Comparison of ENCODE assay signal across 26 cellular contexts in the genomic region with DNA sequence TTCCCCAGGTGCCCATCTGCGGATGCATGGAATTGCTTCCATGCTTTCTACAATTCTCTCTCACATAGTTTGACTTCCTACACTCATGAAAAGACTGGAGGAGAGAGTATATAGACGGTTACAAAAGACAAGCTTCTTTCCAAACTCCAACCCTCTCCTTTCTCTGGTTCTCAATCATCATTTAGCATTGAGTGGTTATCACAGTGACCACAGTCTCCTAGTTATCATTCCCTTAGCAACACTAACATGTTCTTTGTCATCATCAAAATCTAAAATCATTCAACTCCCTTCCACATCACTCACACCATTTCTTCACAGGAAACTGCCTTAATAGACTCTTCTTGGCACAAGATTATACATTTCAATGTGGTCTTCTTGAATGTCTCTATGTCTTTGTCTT.
"Had no signal": no experiment of that assay in that cellular context is flagged by ENCODE, and none has a peak within 500 bp of the region (broad histone marks: within the 10 kb centered on the region; RNA-seq: fewer than 3 reads in every experiment).

No MANE protein-coding gene starts in this region.

- H3K27me3 Mint-ChIP-seq: activated CD4-positive, alpha-beta T cell treated with anti-CD3 and anti-CD28 coated beads, Interleukin-2, amount 10 ng/mL, durations not matched to agents 7 days and 5 days; activated naive CD8-positive, alpha-beta T cell treated with anti-CD3 and anti-CD28 coated beads, Interleukin-2, amount 10 ng/mL, durations not matched to agents 7 days and 5 days; activated T-cell treated with anti-CD3 and anti-CD28 coated beads, Interleukin-2, amount 50 U/mL, for 24 hours; central memory CD8-positive, alpha-beta T cell; dendritic cell treated with granulocyte-macrophage colony-stimulating factor and Interleukin-4, amounts not matched to agents 40 ng/mL and 50 ng/mL, for 4 days had no signal

- DNase-seq: activated CD4-positive, alpha-beta T cell treated with anti-CD3 and anti-CD28 coated beads for 4 hours; activated CD4-positive, alpha-beta T cell treated with anti-CD3 and anti-CD28 coated beads, Interleukin-2, amount 10 ng/mL, durations not matched to agents 7 days and 5 days; activated CD4-positive, alpha-beta T cell treated with anti-CD3 and anti-CD28 coated beads, Interleukin-2, amount 50 U/mL, for 48 hours; activated CD4-positive, CD25-positive, alpha-beta regulatory T cell; activated CD4-positive, CD25-positive, alpha-beta regulatory T cell treated with anti-CD3 and anti-CD28 coated beads, Interleukin-2, amount 50 U/mL, for 72 hours; activated CD8-positive, alpha-beta memory T cell treated with anti-CD3 and anti-CD28 coated beads, Interleukin-2, amount 50 U/mL, for 48 hours; activated gamma-delta T cell; activated naive CD4-positive, alpha-beta T cell treated with anti-CD3 and anti-CD28 coated beads, Interleukin-2, amount 50 U/mL, for 16 hours; activated naive CD4-positive, alpha-beta T cell treated with Interleukin-2 at 50 U/mL for 16 hours; activated naive CD8-positive, alpha-beta T cell treated with anti-CD3 and anti-CD28 coated beads, Interleukin-2, amount 10 ng/mL, durations not matched to agents 7 days and 5 days; activated T-cell treated with anti-CD3 and anti-CD28 coated beads for 4 hours; activated T-cell treated with anti-CD3 and anti-CD28 coated beads, Interleukin-2, amount 50 U/mL, for 24 hours; amniotic stem cell; anterior cingulate cortex; brain microvascular endothelial cell; dorsolateral prefrontal cortex; effector memory CD4-positive, alpha-beta T cell; endodermal cell; foreskin fibroblast; glutamatergic neuron; heart left ventricle had no signal

- H3K4me3 Mint-ChIP-seq: activated CD4-positive, alpha-beta T cell treated with anti-CD3 and anti-CD28 coated beads, Interleukin-2, amount 10 ng/mL, durations not matched to agents 7 days and 5 days; activated naive CD8-positive, alpha-beta T cell treated with anti-CD3 and anti-CD28 coated beads, Interleukin-2, amount 10 ng/mL, durations not matched to agents 7 days and 5 days; activated T-cell treated with anti-CD3 and anti-CD28 coated beads, Interleukin-2, amount 50 U/mL, for 24 hours; activated T-helper 1 cell treated with anti-CD3 and anti-CD28 coated beads, Interleukin-12 subunit alpha, Interleukin-12 subunit beta, Interleukin-2, Interleukin-4 antibody, amounts not matched to agents 30 ng/mL and 10 ng/mL and 1 ng/mL, durations not matched to agents 14 hours and 24 hours and 36 hours; central memory CD8-positive, alpha-beta T cell; dendritic cell treated with granulocyte-macrophage colony-stimulating factor and Interleukin-4, amounts not matched to agents 40 ng/mL and 50 ng/mL, for 4 days; endodermal cell had no signal

- H3K4me3 ChIP-seq: coronary artery, dorsolateral prefrontal cortex, heart left ventricle had no signal

- H3K27ac Mint-ChIP-seq: activated CD4-positive, alpha-beta T cell treated with anti-CD3 and anti-CD28 coated beads, Interleukin-2, amount 10 ng/mL, durations not matched to agents 7 days and 5 days; activated naive CD8-positive, alpha-beta T cell treated with anti-CD3 and anti-CD28 coated beads, Interleukin-2, amount 10 ng/mL, durations not matched to agents 7 days and 5 days; activated T-cell treated with anti-CD3 and anti-CD28 coated beads, Interleukin-2, amount 50 U/mL, for 24 hours; activated T-helper 1 cell treated with anti-CD3 and anti-CD28 coated beads, Interleukin-12 subunit alpha, Interleukin-12 subunit beta, Interleukin-2, Interleukin-4 antibody, amounts not matched to agents 30 ng/mL and 10 ng/mL and 1 ng/mL, durations not matched to agents 14 hours and 24 hours and 36 hours; dendritic cell treated with granulocyte-macrophage colony-stimulating factor and Interleukin-4, amounts not matched to agents 40 ng/mL and 50 ng/mL, for 4 days; endodermal cell had no signal

- H3K9me3 Mint-ChIP-seq: activated CD4-positive, alpha-beta T cell treated with anti-CD3 and anti-CD28 coated beads, Interleukin-2, amount 10 ng/mL, durations not matched to agents 7 days and 5 days; activated naive CD8-positive, alpha-beta T cell treated with anti-CD3 and anti-CD28 coated beads, Interleukin-2, amount 10 ng/mL, durations not matched to agents 7 days and 5 days; activated T-cell treated with anti-CD3 and anti-CD28 coated beads, Interleukin-2, amount 50 U/mL, for 24 hours; activated T-helper 1 cell treated with anti-CD3 and anti-CD28 coated beads, Interleukin-12 subunit alpha, Interleukin-12 subunit beta, Interleukin-2, Interleukin-4 antibody, amounts not matched to agents 30 ng/mL and 10 ng/mL and 1 ng/mL, durations not matched to agents 14 hours and 24 hours and 36 hours; central memory CD8-positive, alpha-beta T cell; dendritic cell treated with granulocyte-macrophage colony-stimulating factor and Interleukin-4, amounts not matched to agents 40 ng/mL and 50 ng/mL, for 4 days; endodermal cell had no signal

- ATAC-seq: esophagus mucosa, heart left ventricle had no signal

- H3K4me1 Mint-ChIP-seq: activated CD4-positive, alpha-beta T cell treated with anti-CD3 and anti-CD28 coated beads, Interleukin-2, amount 10 ng/mL, durations not matched to agents 7 days and 5 days; central memory CD8-positive, alpha-beta T cell had no signal
